In genomic region chr1:6437017-6437700, GRCh38 we compare ENCODE assay signal across 2 cellular contexts. TPM values are rescaled to one million over a fixed set of nuclear protein-coding genes. Genes with fewer than 3 reads are reported as not detected.
A peak's percentile ranks its signal among the peaks of the same experiment; 100 is the strongest.
DNase-seq lines count a peak whose midpoint lies in the region; ATAC-seq lines count a peak whose summit lies in the region.
"Not testable (repeated sequence)": the region's sequence is repeated elsewhere in the genome, so short reads cannot be mapped to it uniquely, and the experiment has no call there.

No MANE protein-coding gene starts in this region.

- WGBS in right cardiac atrium = 44% methylated on average over 22 of the region's 22 CpGs

- not testable (repeated sequence) for H3K27ac ChIP-seq in right cardiac atrium (ENCODE audit: low read length)

- not testable (repeated sequence) for H3K27me3 ChIP-seq in right cardiac atrium (ENCODE audit: control insufficient read depth, insufficient read depth)

- DNase-seq in LHCN-M2 (ENCODE audit: low read depth) (peak; percentile 52), right cardiac atrium (peak in 1 of 3 donors; percentile 67)

- H3K4me3 ChIP-seq in right cardiac atrium (ENCODE audit: low read length) = not testable (repeated sequence)

- intact Hi-C loops in right cardiac atrium (cut with DNase I) = not testable (repeated sequence)

- H3K4me1 ChIP-seq in right cardiac atrium (ENCODE audit: control insufficient read depth, insufficient read depth, low read length) = not testable (repeated sequence)

- ATAC-seq in right cardiac atrium = peak; percentile 17 to 28

- H3K9me3 ChIP-seq in right cardiac atrium (ENCODE audit: control insufficient read depth, low read length) = not testable (repeated sequence)

RNA-seq across cellular contexts. Expression of gene ESPN, which starts 12.6 kb away (rescaled TPM):
- total RNA-seq in LHCN-M2 (2014; rRNA removed) = not detected in 2 replicates
- not detected for polyA plus RNA-seq in LHCN-M2 (2012)
- 1 to 10 TPM in 2 of 4 donors, under 1 TPM in 2; 0.37 to 1.7 (median 0.84) TPM for total RNA-seq in right cardiac atrium
- 0.23 TPM for polyA plus RNA-seq in right cardiac atrium

RNA-seq across cellular contexts. Expression of gene HES2, which starts 17.4 kb away (rescaled TPM):
- total RNA-seq in LHCN-M2 (2014; rRNA removed) = 0.06 TPM in 1 of 2 replicates, not detected in the other
- polyA plus RNA-seq in LHCN-M2 (2012) = 0.41 TPM
- total RNA-seq in right cardiac atrium = under 1 TPM in 1 of 4 donors, not detected in 3; 0.17 TPM
- not detected for polyA plus RNA-seq in right cardiac atrium

RNA-seq across cellular contexts. Expression of gene TNFRSF25, which starts 28.8 kb away (rescaled TPM):
- 0.58 and 0.98 TPM in 2 replicates for total RNA-seq in LHCN-M2 (2014; rRNA removed)
- 0.90 TPM for polyA plus RNA-seq in LHCN-M2 (2012)
- total RNA-seq in right cardiac atrium = 1 to 10 TPM; 4.4 to 6.4 (median 5.1) TPM
- 6.6 TPM for polyA plus RNA-seq in right cardiac atrium

RNA-seq across cellular contexts. Expression of gene ACOT7, which starts 43.6 kb away (rescaled TPM):
- total RNA-seq in LHCN-M2 (2014; rRNA removed) (41.3 and 42.7 TPM in 2 replicates), right cardiac atrium (1 to 10 TPM; 5.9 to 9.5 (median 7.9) TPM)
- polyA plus RNA-seq in LHCN-M2 (2012) = 93.2 TPM
- 7.5 TPM for polyA plus RNA-seq in right cardiac atrium

RNA-seq across cellular contexts. Expression of gene PLEKHG5, which starts 54.3 kb away (rescaled TPM):
- 1.8 and 2.2 TPM in 2 replicates for total RNA-seq in LHCN-M2 (2014; rRNA removed)
- polyA plus RNA-seq in LHCN-M2 (2012) = 2.4 TPM
- total RNA-seq in right cardiac atrium = 1 to 10 TPM; 7.0 to 9.2 (median 8.5) TPM
- polyA plus RNA-seq in right cardiac atrium = 9.9 TPM
